Comparison of ENCODE assay signal across 8 cellular contexts in the genomic region with DNA sequence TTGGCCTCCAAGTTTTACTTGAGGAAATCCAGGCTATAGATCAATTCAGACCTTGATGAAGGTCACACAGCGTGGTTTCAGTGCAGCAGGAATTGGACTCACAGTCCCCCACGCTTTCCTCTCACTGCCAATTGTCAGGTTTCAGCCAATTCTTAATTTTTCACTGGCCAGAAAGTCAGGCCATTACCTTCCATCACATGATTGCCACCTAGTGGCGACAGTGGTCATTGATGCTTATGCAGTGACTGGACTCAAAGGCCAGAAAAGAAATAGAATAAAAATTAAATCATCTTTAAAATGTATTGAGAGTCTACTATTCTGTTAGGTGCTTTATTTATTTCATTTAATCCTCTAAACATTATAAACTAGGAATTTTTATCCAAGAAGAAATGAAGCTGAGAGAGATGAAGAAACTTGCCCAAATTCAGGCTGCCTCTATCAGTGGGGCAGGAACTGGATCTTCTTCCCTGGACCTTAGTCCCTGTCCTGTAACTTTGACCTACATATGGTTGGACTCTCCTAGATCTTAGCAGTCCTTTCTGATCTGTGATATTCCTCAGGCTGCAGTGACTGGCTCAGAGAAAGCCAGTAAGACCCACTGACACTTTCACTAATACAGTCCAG.
A peak's percentile ranks its signal among the peaks of the same experiment; 100 is the strongest.
DNase-seq lines count a peak whose midpoint lies in the region; TF ChIP-seq lines count a peak whose summit lies in the region.

No MANE protein-coding gene starts in this region.

- DNase-seq in GM10248 (ENCODE audit: extremely low spot score) (peak; percentile 47), GM23248 (peak; percentile 74), SJCRH30 (peak; percentile 47 to 77), head of caudate nucleus (peak; percentile 28 to 92 (median 78)), pulmonary artery endothelial cell (ENCODE audit: low read depth, low spot score) (peak; percentile 33), GF-D8 (lab: John Stamatoyannopoulos, UW) (no peak)
- DNase-seq in activated naive CD4-positive, alpha-beta T cell treated with Interleukin-2 at 50 U/mL for 16 hours, result peak; percentile 64

- WGBS in GM23248 (ENCODE audit: low coverage in 1 of 2, low lambda C conversion rate in 2 of 2, missing lambda C conversion rate in 2 of 2), 2 experiments, result 0 to 1% methylated on average over 3 of the region's 3 CpGs

- POLR2A ChIA-PET in GM10248 (lab: Yijun Ruan, JAX), result no interaction called here

- intact Hi-C loops in head of caudate nucleus (cut with DNase I), result no loop called here

- 0 out of 2 replicates have a peak, but pooled peaks cover 4% of the 10 kb centered on the region for H3K4me1 ChIP-seq in GM23248 (ENCODE audit: insufficient read depth)
- no peaks in the 10 kb centered on the region for H3K4me1 ChIP-seq in KMS-11 (ENCODE audit: low read depth, poor library complexity, severe bottlenecking)
- no peaks in the 10 kb centered on the region for H3K4me1 ChIP-seq in SJCRH30

- H3K9me3 ChIP-seq in GM23248 (ENCODE audit: low read depth) (no peaks in the 10 kb centered on the region), SJCRH30 (replicated peaks) (no peaks in the 10 kb centered on the region)

- H3K27ac ChIP-seq in GM23248 (no peak overlapping the region), KMS-11 (no peak overlapping the region), SJCRH30 (no peak overlapping the region)

- CTCF ChIA-PET in GM10248 (lab: Yijun Ruan, JAX), result interaction anchor here (0.7 to 2.1 kb wide), 24 partner anchors 8 to 248 kb away, joined by 3 to 16 read pairs (median 4); no protein-coding TSS in a partner anchor

- no peaks in the 10 kb centered on the region for H4K20me1 ChIP-seq in GM23248 (ENCODE audit: insufficient read depth)
- H4K20me1 ChIP-seq in KMS-11 (ENCODE audit: insufficient read depth), result no peaks in the 10 kb centered on the region

- in situ Hi-C loops in GM23248 (cut with MboI), result no loop called here

- H3K9ac ChIP-seq in GM23248 (no peak overlapping the region), KMS-11 (no peak overlapping the region)

- no peaks in the 10 kb centered on the region for H3K36me3 ChIP-seq in GM23248 (ENCODE audit: low read depth)
- H3K36me3 ChIP-seq in KMS-11 (ENCODE audit: insufficient read depth), result no peaks in the 10 kb centered on the region
- no peaks in the 10 kb centered on the region for H3K36me3 ChIP-seq in SJCRH30

- H3K4me3 ChIP-seq in GM23248 (no peak overlapping the region), KMS-11 (IDR thresholded peaks at IDR 0.05; ENCODE audit: insufficient read depth, low read depth, low read length) (no peak overlapping the region), SJCRH30 (no peak overlapping the region)

- no peaks in the 10 kb centered on the region for H3F3A ChIP-seq in GM23248 (ENCODE audit: insufficient read depth)

- H2AFZ ChIP-seq in GM23248 (no peak overlapping the region), KMS-11 (ENCODE audit: low read depth) (no peak overlapping the region)

- H3K4me2 ChIP-seq in GM23248 (ENCODE audit: unreplicated experiment) (no peak overlapping the region), KMS-11 (no peak overlapping the region)

- H3K27me3 ChIP-seq in GM23248 (replicated peaks; ENCODE audit: insufficient read depth) (peaks cover 6% of the 10 kb centered on the region; the same call in 1 of the 2 replicates), KMS-11 (ENCODE audit: insufficient read depth, low read depth) (no peaks in the 10 kb centered on the region), SJCRH30 (no peaks in the 10 kb centered on the region)

- TF ChIP-seq CTCF in GM10248 (IDR thresholded peaks at IDR 0.05; ENCODE audit: control extremely low read depth, extremely low read depth, low read depth, missing control alignments), result peak; percentile 88
- peak; percentile 79 for TF ChIP-seq CTCF in KMS-11 (conservative IDR thresholded peaks at IDR 0.05; ENCODE audit: low read depth, low read length)

- no peaks in the 10 kb centered on the region for H3K79me2 ChIP-seq in GM23248 (ENCODE audit: insufficient read depth)
- no peaks in the 10 kb centered on the region for H3K79me2 ChIP-seq in KMS-11 (ENCODE audit: insufficient read depth, low read depth)

- H3K9me2 ChIP-seq in GM23248 (ENCODE audit: insufficient read depth), result no peaks in the 10 kb centered on the region
